Comparison of ENCODE assay signal across 18 cellular contexts in the genomic region with DNA sequence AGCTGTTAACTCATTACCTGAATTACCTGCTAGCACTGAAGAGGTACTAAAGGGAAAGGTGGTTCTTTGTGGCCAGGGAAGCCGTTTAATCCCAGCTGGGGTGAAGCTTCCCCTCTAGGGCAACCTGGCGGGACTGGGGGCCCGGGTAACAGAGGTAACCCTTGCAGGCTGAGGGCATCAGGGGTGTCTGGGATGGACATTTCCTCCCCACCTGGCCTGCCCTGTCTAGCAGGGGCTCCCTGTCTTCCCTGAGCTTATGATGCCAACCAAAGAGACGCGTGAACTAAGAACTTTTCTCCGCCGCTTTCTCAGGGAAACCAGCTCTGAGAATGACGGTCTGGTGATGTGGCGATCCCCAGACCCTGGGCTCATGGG. TPM values are rescaled to one million over a fixed set of nuclear protein-coding genes. Genes with fewer than 3 reads are reported as not detected.
A peak's percentile ranks its signal among the peaks of the same experiment; 100 is the strongest.
DNase-seq lines count a peak whose midpoint lies in the region; ATAC-seq and TF ChIP-seq lines count a peak whose summit lies in the region.
"Had no signal": no experiment of that assay in that cellular context is flagged by ENCODE, and none has a peak within 500 bp of the region (broad histone marks: within the 10 kb centered on the region; RNA-seq: fewer than 3 reads in every experiment).

No MANE protein-coding gene starts in this region.

- H3K36me3 ChIP-seq in cardiac muscle cell: no peaks in the 10 kb centered on the region
- H3K36me3 ChIP-seq in heart right ventricle: no peaks in the 10 kb centered on the region
- H3K36me3 ChIP-seq in mucosa of stomach (ENCODE audit: control insufficient read depth, insufficient read depth, low read length): no peaks in the 10 kb centered on the region
- H3K36me3 ChIP-seq: MG63 had no signal

- H3K4me3 Mint-ChIP-seq in brain: no peak overlapping the region
- H3K4me3 Mint-ChIP-seq in natural killer cell: no peak overlapping the region

- peaks cover 4% of the 10 kb centered on the region for H3K27me3 Mint-ChIP-seq in brain
- peaks cover 0 to 2% of the 10 kb centered on the region in 2 donors for H3K27me3 Mint-ChIP-seq in natural killer cell (ENCODE audit: low read depth in 2 of 2)
- H3K27me3 Mint-ChIP-seq: CD8-positive, alpha-beta memory T cell had no signal

- in situ Hi-C loops in GM13976 (cut with MboI; ENCODE audit: low sequenced_read_pairs, unreplicated experiment): no loop called here

- no peaks in the 10 kb centered on the region for H3K9me3 Mint-ChIP-seq in brain
- no peaks in the 10 kb centered on the region for H3K9me3 Mint-ChIP-seq in natural killer cell
- H3K9me3 Mint-ChIP-seq: CD8-positive, alpha-beta memory T cell had no signal

- H3K27ac Mint-ChIP-seq in brain: peak overlapping the region in 4 of 5 experiments; percentile 73 to 92 (median 87)
- H3K27ac Mint-ChIP-seq in natural killer cell: no peak overlapping the region

- intact Hi-C loops in heart right ventricle (cut with DNase I): loop anchor here in 5 of 10 donors (5.0 to 10.0 kb wide), 4 partner anchors 33 to 363 kb away; partner anchors contain the start of gene UNC5B (in 1 of the 5)
- intact Hi-C loops in natural killer cell (cut with micrococcal nuclease): no loop called here

- ATAC-seq in heart right ventricle (no peak), natural killer cell (no peak), HG03378 (IDR thresholded peaks at IDR 0.05; ENCODE audit: unreplicated experiment) (no peak)
- ATAC-seq: PC-3 had no signal

- H3K27ac ChIP-seq in cardiac muscle cell: peak overlapping the region; percentile 98
- H3K27ac ChIP-seq in heart right ventricle: peak overlapping the region in 5 of 10 donors; percentile 11 to 62 (median 41)

- H3K4me1 ChIP-seq in cardiac muscle cell (ENCODE audit: low read depth): peaks cover 78% of the 10 kb centered on the region
- H3K4me1 ChIP-seq in heart right ventricle: peaks cover 40 to 100% (median 95%) of the 10 kb centered on the region in 9 donors
- peaks cover 41% of the 10 kb centered on the region for H3K4me1 ChIP-seq in mucosa of stomach (ENCODE audit: control insufficient read depth, insufficient read depth, low read length)

- no peak overlapping the region for H3K4me3 ChIP-seq in cardiac muscle cell
- no peak overlapping the region for H3K4me3 ChIP-seq in heart right ventricle
- no peak overlapping the region for H3K4me3 ChIP-seq in mucosa of stomach (ENCODE audit: low read length)
- H3K4me3 ChIP-seq: MG63 had no signal

- no peaks in the 10 kb centered on the region for H3K9me3 ChIP-seq in cardiac muscle cell (ENCODE audit: low read depth)
- no peaks in the 10 kb centered on the region for H3K9me3 ChIP-seq in heart right ventricle
- H3K9me3 ChIP-seq in mucosa of stomach (ENCODE audit: control insufficient read depth, low read length): no peaks in the 10 kb centered on the region
- H3K9me3 ChIP-seq: MG63 had no signal

- no peaks in the 10 kb centered on the region for H3K36me3 Mint-ChIP-seq in brain
- no peaks in the 10 kb centered on the region for H3K36me3 Mint-ChIP-seq in natural killer cell
- H3K36me3 Mint-ChIP-seq: CD8-positive, alpha-beta memory T cell had no signal

- WGBS in heart right ventricle, 2 donors: 94% methylated on average over 9 of the region's 9 CpGs

- H3K4me1 Mint-ChIP-seq in brain (peaks cover 99% of the 10 kb centered on the region), natural killer cell (no peaks in the 10 kb centered on the region)
- H3K4me1 Mint-ChIP-seq: CD8-positive, alpha-beta memory T cell had no signal

- DNase-seq in cardiac muscle cell (ENCODE audit: low read depth in 1 of 2, low spot score in 1 of 2): no peak
- DNase-seq in heart right ventricle: no peak
- DNase-seq in natural killer cell: no peak
- DNase-seq in activated CD4-positive, alpha-beta T cell treated with anti-CD3 and anti-CD28 coated beads for 4 hours: no peak
- no peak for DNase-seq in GM13976 (ENCODE audit: low spot score)
- DNase-seq: 8988T; CD8-positive, alpha-beta memory T cell; GOT3; Karpas-422; MG63; NCI-H1092; NCI-H2081 treated with DMSO at 0.1 percent for 48 hours; NCI-H510A treated with DMSO at 0.1 percent for 48 hours; NCI-H82; PC-3 had no signal

- TF ChIP-seq CTCF in cardiac muscle cell (IDR thresholded peaks at IDR 0.05; ENCODE audit: low read depth, low read length) (no peak), heart right ventricle (IDR thresholded peaks at IDR 0.05) (no peak), brain (conservative IDR thresholded peaks at IDR 0.05) (no peak), natural killer cell (IDR thresholded peaks at IDR 0.05) (no peak), GM13976 (IDR thresholded peaks at IDR 0.05; ENCODE audit: borderline replicate concordance, control extremely low read depth, extremely low read depth, insufficient read depth, missing control alignments) (no peak)

- H3K9ac ChIP-seq in mucosa of stomach (ENCODE audit: low read length): peak overlapping the region; percentile 2

- H3K27me3 ChIP-seq in cardiac muscle cell (no peaks in the 10 kb centered on the region), heart right ventricle (no peaks in the 10 kb centered on the region), mucosa of stomach (ENCODE audit: control insufficient read depth, insufficient read depth, low read length) (no peaks in the 10 kb centered on the region)
- H3K27me3 ChIP-seq: MG63 had no signal

RNA-seq across cellular contexts. Expression of gene UNC5B, which starts 52.8 kb away (rescaled TPM):
- total RNA-seq in cardiac muscle cell (112 and 172 TPM in 2 replicates), heart right ventricle (10 to 100 TPM in 9 of 10 donors, 1 to 10 TPM in 1; 9.0 to 20.6 (median 12.5) TPM), natural killer cell (under 1 TPM; 0.09 to 0.65 (median 0.09) TPM)
- polyA plus RNA-seq in cardiac muscle cell (73.3 and 98.3 TPM in 2 replicates), heart right ventricle (1 to 10 TPM; 3.3 to 5.9 TPM), brain (ENCODE audit: insufficient read depth, low read depth, low replicate concordance) (31.8 TPM)

RNA-seq across cellular contexts. Expression of gene SLC29A3, which starts 53.9 kb away (rescaled TPM):
- total RNA-seq in cardiac muscle cell (2.5 and 3.5 TPM in 2 replicates), heart right ventricle (1 to 10 TPM in 8 of 10 donors, under 1 TPM in 2; 0.89 to 3.5 (median 1.2) TPM), natural killer cell (1 to 10 TPM; 4.0 to 6.6 (median 5.3) TPM)
- polyA plus RNA-seq in cardiac muscle cell (4.0 and 5.8 TPM in 2 replicates), heart right ventricle (1 to 10 TPM; 1.2 to 1.6 TPM), brain (ENCODE audit: insufficient read depth, low read depth, low replicate concordance) (7.7 TPM)

Comparison
In these comparisons a context has a peak if more than half of its experiments do, and no peak if none do; other contexts are left out.
1. H3K27ac Mint-ChIP-seq: peak in brain (4 of 5); none in natural killer cell (0 of 2).